8 cellular contexts compared by ENCODE assay signal in the genomic region with DNA sequence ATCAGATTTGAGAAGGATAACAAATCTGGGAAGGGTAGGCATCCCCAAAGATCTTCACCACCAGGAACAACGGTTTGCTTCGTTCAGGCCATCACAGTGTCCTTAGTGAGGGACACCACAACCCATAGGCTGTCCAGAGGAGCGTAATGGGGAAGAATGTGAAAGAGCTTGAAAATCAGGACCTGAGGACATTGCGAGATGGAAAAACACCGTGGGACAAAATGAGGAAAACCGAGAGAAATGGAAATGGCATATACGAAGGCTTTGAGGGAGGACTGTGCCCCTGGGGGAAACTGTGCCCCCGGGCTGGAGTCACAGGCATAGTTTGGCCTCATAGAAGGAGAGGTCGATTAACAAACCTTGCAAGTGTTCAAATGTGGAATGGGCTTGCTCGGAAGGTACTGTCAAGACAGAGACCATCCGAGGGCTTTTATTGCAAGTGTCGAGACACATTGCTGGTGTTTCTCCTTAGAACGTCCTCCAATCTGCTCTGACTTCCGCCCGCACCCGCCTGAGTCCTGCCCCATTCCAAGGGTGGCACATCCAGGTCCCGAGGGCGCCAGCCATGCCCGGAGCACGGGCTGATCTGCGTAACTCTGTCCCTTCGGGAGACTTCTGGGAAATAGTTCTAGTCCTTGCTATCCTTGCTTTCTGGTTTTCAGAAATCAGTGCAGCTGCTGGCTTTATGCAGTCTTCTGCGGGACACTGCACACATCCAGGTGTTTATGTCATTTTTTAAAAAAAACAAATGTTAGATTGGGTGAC. TPM values are rescaled to one million over a fixed set of nuclear protein-coding genes. Genes with fewer than 3 reads are reported as not detected.
DNase-seq lines count a peak whose midpoint lies in the region; ATAC-seq and TF ChIP-seq lines count a peak whose summit lies in the region.

No MANE protein-coding gene starts in this region.

- H3K36me3 ChIP-seq in MG63 (peaks cover 3% of the 10 kb centered on the region; the same call in 1 of the 2 replicates), stomach (no peaks in the 10 kb centered on the region)

- peak overlapping the region; percentile 82 to 99 (median 99) for H3K27ac ChIP-seq in stomach

- no peaks in the 10 kb centered on the region for H3K9me3 ChIP-seq in MG63
- no peaks in the 10 kb centered on the region for H3K9me3 ChIP-seq in stomach

- ATAC-seq in GM21786 (IDR thresholded peaks at IDR 0.05; ENCODE audit: unreplicated experiment) = peak; percentile 13

- H3K36me3 Mint-ChIP-seq in mesothelial cell of epicardium = no peaks in the 10 kb centered on the region

- peak; percentile 72 for DNase-seq in Daoy (ENCODE audit: low read depth)
- DNase-seq in MG63 = peak; percentile 37
- DNase-seq in activated CD4-positive, alpha-beta T cell treated with anti-CD3 and anti-CD28 coated beads, Interleukin-2, amount 50 U/mL, for 24 hours (ENCODE audit: low read depth in 1 of 2, low spot score in 1 of 2) = peak; percentile 2 to 10
- DNase-seq in epithelial cell of esophagus (ENCODE audit: low read depth) = peak; percentile 53
- peak in 1 of 2 experiments; percentile 47 for DNase-seq in mesothelial cell of epicardium (ENCODE audit: low spot score in 2 of 2, unreplicated experiment in 2 of 2)
- DNase-seq in stomach = peak; percentile 74
- DNase-seq in COLO829 (ENCODE audit: low spot score) = no peak

- no peak for TF ChIP-seq POLR2A in stomach (IDR thresholded peaks at IDR 0.05)

- no peak for TF ChIP-seq EP300 in stomach (IDR thresholded peaks at IDR 0.05)

- no peaks in the 10 kb centered on the region for H3K27me3 ChIP-seq in MG63
- no peaks in the 10 kb centered on the region for H3K27me3 ChIP-seq in stomach

- intact Hi-C loops in stomach (cut with DNase I; ENCODE audit: low total_unique reads) = no loop called here

- peak overlapping the region; percentile 89 for H3K4me3 Mint-ChIP-seq in mesothelial cell of epicardium

- no peaks in the 10 kb centered on the region for H3K27me3 Mint-ChIP-seq in mesothelial cell of epicardium (ENCODE audit: low read depth)

- 12 to 16% (median 15%) methylated on average over 22 to 23 of the region's 23 CpGs for WGBS in stomach, 5 donors

- peaks cover 20% of the 10 kb centered on the region for H3K4me1 Mint-ChIP-seq in mesothelial cell of epicardium

- H3K9me3 Mint-ChIP-seq in mesothelial cell of epicardium = no peaks in the 10 kb centered on the region

- H3K4me3 ChIP-seq in MG63 = peak overlapping the region; percentile 90
- peak overlapping the region; percentile 85 for H3K4me3 ChIP-seq in epithelial cell of esophagus (ENCODE audit: low read length)
- H3K4me3 ChIP-seq in stomach = peak overlapping the region; percentile 68 to 97 (median 77)

- H3K4me1 ChIP-seq in stomach = peaks cover 8 to 42% (median 26%) of the 10 kb centered on the region in 4 donors

- no peak for TF ChIP-seq CTCF in epithelial cell of esophagus (IDR thresholded peaks at IDR 0.05; ENCODE audit: insufficient read depth, low read depth, low read length, missing control alignments)
- TF ChIP-seq CTCF in mesothelial cell of epicardium (IDR thresholded peaks at IDR 0.05; ENCODE audit: unreplicated experiment) = no peak
- TF ChIP-seq CTCF in stomach (IDR thresholded peaks at IDR 0.05) = no peak

- peak overlapping the region; percentile 99 for H3K27ac Mint-ChIP-seq in mesothelial cell of epicardium

RNA-seq across cellular contexts. Expression of a gene that starts 0.9 kb away (rescaled TPM):
- 24.6 and 30.9 TPM in 2 replicates for total RNA-seq in Daoy (2014; rRNA removed; shearing (Covaris generic))
- 8.5 and 16.3 TPM in 2 replicates for total RNA-seq in MG63 (2014; rRNA removed; shearing (Covaris generic); ENCODE audit: low replicate concordance)
- 36.5 to 43.0 TPM (median 39.7 TPM) in 3 replicates for total RNA-seq in mesothelial cell of epicardium
- 10 to 100 TPM in 4 of 5 donors, 1 to 10 TPM in 1; 8.2 to 44.2 (median 26.8) TPM for total RNA-seq in stomach
- polyA plus RNA-seq in stomach = 1 to 10 TPM; 5.2 to 8.7 (median 8.0) TPM

RNA-seq across cellular contexts. Expression of a gene that starts 51.1 kb away (rescaled TPM):
- not detected in 2 replicates for total RNA-seq in Daoy (2014; rRNA removed; shearing (Covaris generic))
- total RNA-seq in MG63 (2014; rRNA removed; shearing (Covaris generic); ENCODE audit: low replicate concordance) = not detected in 2 replicates
- total RNA-seq in mesothelial cell of epicardium (0.40 to 0.60 TPM (median 0.47 TPM) in 3 replicates), stomach (not detected)
- polyA plus RNA-seq in stomach = not detected
